In the genomic region with DNA sequence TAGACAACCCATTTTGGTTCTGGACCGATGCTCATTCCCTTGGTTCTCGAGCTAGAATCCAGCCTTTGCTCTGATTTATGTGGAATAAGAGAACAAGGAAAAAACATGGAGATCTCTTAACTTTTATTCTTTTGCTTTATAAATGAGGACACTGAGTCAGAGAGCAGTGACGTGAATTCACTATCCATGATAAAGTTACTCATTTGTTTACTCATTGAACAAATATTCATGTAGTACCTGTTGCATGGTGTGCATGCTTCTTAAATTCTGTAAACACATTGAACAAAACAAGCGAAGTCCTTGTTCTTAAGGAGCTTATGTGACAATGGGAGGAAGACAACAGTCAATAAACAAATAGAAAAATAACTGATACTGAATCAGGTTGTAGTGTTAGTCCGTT, we compare ENCODE assay signal across 9 cellular contexts. TPM values are rescaled to one million over a fixed set of nuclear protein-coding genes. Genes with fewer than 3 reads are reported as not detected.
"Had no signal": no experiment of that assay in that cellular context is flagged by ENCODE, and none has a peak within 500 bp of the region (broad histone marks: within the 10 kb centered on the region; RNA-seq: fewer than 3 reads in every experiment).

No MANE protein-coding gene starts in this region.

- ATAC-seq: HCT116, HepG2 had no signal

- FAIRE-seq: HepG2 had no signal

- DNase-seq: GM23248, GOT3, H7, HFFc6 had no signal

- H3K9me3 Mint-ChIP-seq: IgD-negative memory B cell had no signal

- H3K4me1 Mint-ChIP-seq: IgD-negative memory B cell had no signal

- H3K4me1 ChIP-seq: HAP-1 had no signal

- H3K27ac ChIP-seq: GM23248, HL-60 had no signal

- H3K9me3 ChIP-seq: HAP-1 had no signal

- H3K4me3 Mint-ChIP-seq: HFFc6, IgD-negative memory B cell had no signal

- H3K36me3 ChIP-seq: HAP-1 had no signal

- H3K27ac Mint-ChIP-seq: HFFc6, IgD-negative memory B cell had no signal

- H3K36me3 Mint-ChIP-seq: IgD-negative memory B cell had no signal

- H3K4me3 ChIP-seq: GM23248, HAP-1 had no signal

- H3K27me3 Mint-ChIP-seq: IgD-negative memory B cell had no signal

RNA-seq across cellular contexts. Expression of a gene that starts 56.9 kb away (rescaled TPM):
- polyA plus RNA-seq: IgD-negative memory B cell had no signal
